16 cellular contexts compared by ENCODE assay signal in the genomic region with DNA sequence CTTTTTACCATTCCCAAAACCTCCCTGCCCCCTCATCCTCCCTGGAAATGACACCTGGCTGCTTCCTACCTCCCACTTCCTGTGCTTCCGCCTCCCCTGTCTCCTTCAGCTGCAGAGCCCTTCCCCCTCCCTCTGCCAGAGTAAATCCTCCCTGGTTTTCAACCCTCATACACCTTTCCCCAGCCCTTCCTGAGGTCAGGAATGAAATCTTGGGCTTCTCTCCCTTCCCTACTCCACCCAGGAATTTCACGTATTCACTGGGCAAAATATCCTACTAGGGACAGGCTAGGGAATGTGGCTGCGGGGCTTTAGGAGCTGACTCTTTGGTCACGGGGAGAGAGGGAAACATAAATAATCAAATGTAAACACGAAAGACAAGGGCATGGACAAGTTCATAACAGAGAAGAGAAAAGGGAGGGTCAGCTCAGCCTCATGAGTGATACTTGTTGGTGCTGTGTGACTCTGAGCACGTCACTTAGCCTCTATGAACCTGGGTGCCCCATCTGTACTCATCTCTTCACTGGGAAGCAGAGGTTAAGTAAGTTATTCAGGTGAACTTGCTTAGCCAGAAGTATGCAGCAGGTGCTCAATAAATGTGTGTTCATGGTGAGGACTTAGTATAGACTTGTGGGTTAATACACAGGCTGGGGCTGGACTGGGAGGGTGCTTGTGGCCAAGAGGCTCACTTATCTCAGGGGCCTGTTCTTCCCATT. TPM values are rescaled to one million over a fixed set of nuclear protein-coding genes. Genes with fewer than 3 reads are reported as not detected.
DNase-seq lines count a peak whose midpoint lies in the region; TF ChIP-seq lines count a peak whose summit lies in the region.
"Had no signal": no experiment of that assay in that cellular context is flagged by ENCODE, and none has a peak within 500 bp of the region (broad histone marks: within the 10 kb centered on the region; RNA-seq: fewer than 3 reads in every experiment).

No MANE protein-coding gene starts in this region.

- H3K36me3 ChIP-seq in WERI-Rb-1: no peaks in the 10 kb centered on the region
- no peaks in the 10 kb centered on the region for H3K36me3 ChIP-seq in right atrium auricular region
- H3K36me3 ChIP-seq: stomach had no signal

- H3K36me3 Mint-ChIP-seq in immature natural killer cell: no peaks in the 10 kb centered on the region
- H3K36me3 Mint-ChIP-seq: memory B cell had no signal

- no peaks in the 10 kb centered on the region for H3K27me3 ChIP-seq in AG04450 (ENCODE audit: control insufficient read depth, insufficient read depth, low read length)
- H3K27me3 ChIP-seq in WERI-Rb-1 (ENCODE audit: insufficient read depth, low read depth, severe bottlenecking): no peaks in the 10 kb centered on the region
- no peaks in the 10 kb centered on the region for H3K27me3 ChIP-seq in right atrium auricular region

- H3K27ac ChIP-seq in AG04450 (ENCODE audit: low read depth, low read length): peak overlapping the region; percentile 47
- H3K27ac ChIP-seq in WERI-Rb-1: peak overlapping the region; percentile 24; the same call in 1 of the 2 replicates
- H3K27ac ChIP-seq in right atrium auricular region: no peak overlapping the region
- H3K27ac ChIP-seq: C4-2B, dorsolateral prefrontal cortex, stomach had no signal

- H3K4me1 ChIP-seq in right atrium auricular region: no peaks in the 10 kb centered on the region

- DNase-seq in AG04450 (ENCODE audit: low read depth, low spot score) (no peak), H4 (ENCODE audit: low spot score) (peak; percentile 35), WERI-Rb-1 (peak; percentile 46), iris pigment epithelial cell (ENCODE audit: low read depth) (peak; percentile 24), immature natural killer cell (no peak), GF-D8 (lab: John Stamatoyannopoulos, UW) (no peak), right atrium auricular region (ENCODE audit: low spot score) (no peak)
- no peak for DNase-seq in central memory CD4-positive, alpha-beta T cell
- DNase-seq: activated CD8-positive, alpha-beta memory T cell treated with anti-CD3 and anti-CD28 coated beads, Interleukin-2, amount 10 ng/mL, durations not matched to agents 7 days and 5 days; dorsolateral prefrontal cortex; NCI-H1930; stimulated activated CD4-positive, alpha-beta T cell treated with anti-CD3 and anti-CD28 coated beads, Interleukin-4, amount 100 ng/mL, for 4 hours; stomach; T1000 had no signal

- H3K4me1 Mint-ChIP-seq in immature natural killer cell: peaks cover 5 to 8% of the 10 kb centered on the region in 2 donors

- POLR2A ChIA-PET in AG04450 (lab: Yijun Ruan, JAX): interaction anchor here (0.7 to 1.1 kb wide), 4 partner anchors 8 to 40 kb away, joined by 3 to 6 read pairs (median 4); no protein-coding TSS in a partner anchor

- no peak overlapping the region for H3K4me3 ChIP-seq in AG04450 (ENCODE audit: low read depth, low read length)
- H3K4me3 ChIP-seq in WERI-Rb-1 (ENCODE audit: low read depth, low read length): no peak overlapping the region
- H3K4me3 ChIP-seq in right atrium auricular region: no peak overlapping the region
- H3K4me3 ChIP-seq: dorsolateral prefrontal cortex, stomach had no signal

- H3K27ac Mint-ChIP-seq in immature natural killer cell: no peak overlapping the region
- H3K27ac Mint-ChIP-seq: activated CD8-positive, alpha-beta memory T cell treated with anti-CD3 and anti-CD28 coated beads, Interleukin-2, amount 10 ng/mL, durations not matched to agents 7 days and 5 days; memory B cell had no signal

- no peak for TF ChIP-seq CTCF in AG04450 (IDR thresholded peaks at IDR 0.05; ENCODE audit: low read depth, low read length)
- TF ChIP-seq CTCF in WERI-Rb-1 (IDR thresholded peaks at IDR 0.05; ENCODE audit: low read depth, low read length): no peak
- no peak for TF ChIP-seq CTCF in right atrium auricular region (IDR thresholded peaks at IDR 0.05)

- no peaks in the 10 kb centered on the region for H3K9me3 Mint-ChIP-seq in immature natural killer cell
- H3K9me3 Mint-ChIP-seq: memory B cell had no signal

- H3K4me3 Mint-ChIP-seq in immature natural killer cell: no peak overlapping the region
- H3K4me3 Mint-ChIP-seq: activated CD8-positive, alpha-beta memory T cell treated with anti-CD3 and anti-CD28 coated beads, Interleukin-2, amount 10 ng/mL, durations not matched to agents 7 days and 5 days; memory B cell had no signal

- H3K9me3 ChIP-seq in AG04450 (ENCODE audit: control insufficient read depth, insufficient read depth, low read length): no peaks in the 10 kb centered on the region; the same call in 1 of the 2 replicates
- H3K9me3 ChIP-seq in WERI-Rb-1 (ENCODE audit: severe bottlenecking): no peaks in the 10 kb centered on the region
- H3K9me3 ChIP-seq in right atrium auricular region: no peaks in the 10 kb centered on the region
- H3K9me3 ChIP-seq: stomach had no signal

- peaks cover 0 to 3% (median 0%) of the 10 kb centered on the region in 3 donors for H3K27me3 Mint-ChIP-seq in immature natural killer cell (ENCODE audit: low read depth in 3 of 3)
- H3K27me3 Mint-ChIP-seq: activated CD8-positive, alpha-beta memory T cell treated with anti-CD3 and anti-CD28 coated beads, Interleukin-2, amount 10 ng/mL, durations not matched to agents 7 days and 5 days had no signal

- CTCF ChIA-PET in AG04450 (lab: Charles Lee): interaction anchor here (0.6 to 1.5 kb wide), 2 partner anchors 59 to 61 kb away, joined by 3 to 4 read pairs; no protein-coding TSS in a partner anchor

RNA-seq across cellular contexts. Expression of gene DUSP5, which starts 10.1 kb away (rescaled TPM):
- polyA plus RNA-seq in AG04450 (2011; rRNA removed) (35.7 and 39.6 TPM in 2 replicates), immature natural killer cell (1 to 10 TPM; 2.9 to 4.5 (median 2.9) TPM)
- 93.1 and 158 TPM in 2 replicates for polyA minus RNA-seq in AG04450 (2011; rRNA and poly(A)+ RNA removed)
- 5.4 and 10.5 TPM in 2 replicates for total RNA-seq in H4 (2014; rRNA removed; shearing (Covaris generic))
- total RNA-seq in right atrium auricular region: 10 to 100 TPM; 17.8 to 28.4 TPM

Comparison
In these comparisons a context has a peak if more than half of its experiments do, and no peak if none do; other contexts are left out.
1. DNase-seq: peak in H4 (single experiment), WERI-Rb-1 (single experiment) and iris pigment epithelial cell (single experiment); none in AG04450 (single experiment), central memory CD4-positive, alpha-beta T cell (single experiment), immature natural killer cell (0 of 3), GF-D8 (single experiment) and right atrium auricular region (single experiment).
2. H3K27ac ChIP-seq: peak in AG04450 (single experiment) and WERI-Rb-1 (single experiment); none in right atrium auricular region (0 of 2).